Comparison of ENCODE assay signal across 8 cellular contexts in genomic region chr15:31296304-31297220, GRCh38. TPM values are rescaled to one million over a fixed set of nuclear protein-coding genes. Genes with fewer than 3 reads are reported as not detected.
DNase-seq lines count a peak whose midpoint lies in the region; TF ChIP-seq lines count a peak whose summit lies in the region.
"Had no signal": no experiment of that assay in that cellular context is flagged by ENCODE, and none has a peak within 500 bp of the region (broad histone marks: within the 10 kb centered on the region; RNA-seq: fewer than 3 reads in every experiment).

No MANE protein-coding gene starts in this region.

- no peak for TF ChIP-seq POLR2A in sigmoid colon (IDR thresholded peaks at IDR 0.05)

- DNase-seq in HT-29 (ENCODE audit: low spot score) (peak; percentile 85), NCI-H748 treated with DMSO at 0.1 percent for 48 hours (lab: John Stamatoyannopoulos, UW) (peak; percentile 38), epithelial cell of proximal tubule (ENCODE audit: low read depth) (peak; percentile 29), sigmoid colon (peak; percentile 68), kidney glomerular epithelial cell (lab: John Stamatoyannopoulos, UW) (no peak), D341Med (ENCODE audit: low spot score) (no peak), cortex of kidney (lab: John Stamatoyannopoulos, UW) (no peak)
- DNase-seq: activated naive CD8-positive, alpha-beta T cell treated with anti-CD3 and anti-CD28 coated beads, Interleukin-2, amount 50 U/mL, for 24 hours had no signal

- no peak overlapping the region for H3K27ac ChIP-seq in sigmoid colon

- 16 to 61% methylated on average over 9 of the region's 9 CpGs for WGBS in sigmoid colon, 2 donors

- intact Hi-C loops in sigmoid colon (cut with DNase I): no loop called here

- no peaks in the 10 kb centered on the region for H3K4me1 ChIP-seq in sigmoid colon

- H3K4me3 ChIP-seq in epithelial cell of proximal tubule (ENCODE audit: low read depth, low read length) (no peak overlapping the region), sigmoid colon (no peak overlapping the region)

- no peaks in the 10 kb centered on the region for H3K27me3 ChIP-seq in sigmoid colon

- TF ChIP-seq EP300 in sigmoid colon (IDR thresholded peaks at IDR 0.05): no peak

- H3K9me3 ChIP-seq in sigmoid colon: no peaks in the 10 kb centered on the region

- TF ChIP-seq CTCF in epithelial cell of proximal tubule (conservative IDR thresholded peaks at IDR 0.05; ENCODE audit: low read depth, low read length) (no peak), sigmoid colon (IDR thresholded peaks at IDR 0.05) (no peak)

- H3K36me3 ChIP-seq in sigmoid colon: no peaks in the 10 kb centered on the region

RNA-seq across cellular contexts. Expression of gene KLF13, which starts 30.1 kb away (rescaled TPM):
- 52.2 and 52.7 TPM in 2 replicates for total RNA-seq in HT-29 (2014; rRNA removed; shearing (Covaris generic))
- total RNA-seq in epithelial cell of proximal tubule (20.5 and 66.2 TPM in 2 replicates), sigmoid colon (10 to 100 TPM; 18.7 to 28.0 (median 24.5) TPM)
- polyA plus RNA-seq in sigmoid colon: 10 to 100 TPM; 23.4 to 71.9 (median 48.6) TPM

Comparison
In these comparisons a context has a peak if more than half of its experiments do, and no peak if none do; other contexts are left out.
1. DNase-seq: peak in HT-29 (single experiment), NCI-H748 treated with DMSO at 0.1 percent for 48 hours (single experiment), epithelial cell of proximal tubule (single experiment) and sigmoid colon (single experiment); none in kidney glomerular epithelial cell (single experiment), D341Med (single experiment) and cortex of kidney (single experiment).